ENCODE assay signal across 20 cellular contexts in genomic region chr9:36426348-36426747, GRCh38. TPM values are rescaled to one million over a fixed set of nuclear protein-coding genes. Genes with fewer than 3 reads are reported as not detected.
DNase-seq lines count a peak whose midpoint lies in the region; ATAC-seq and TF ChIP-seq lines count a peak whose summit lies in the region.
"Had no signal": no experiment of that assay in that cellular context is flagged by ENCODE, and none has a peak within 500 bp of the region (broad histone marks: within the 10 kb centered on the region; RNA-seq: fewer than 3 reads in every experiment).

No MANE protein-coding gene starts in this region.

- H3K9ac ChIP-seq in trophoblast cell (ENCODE audit: low read length), result no peak overlapping the region
- H3K9ac ChIP-seq: GM23248 had no signal

- H2AFZ ChIP-seq in trophoblast cell (ENCODE audit: insufficient read depth, low read length, poor library complexity), result no peak overlapping the region
- H2AFZ ChIP-seq: GM23248 had no signal

- intact Hi-C loops in CD4-positive, alpha-beta T cell (cut with DNase I, micrococcal nuclease), result no loop called here

- H3K4me3 ChIP-seq in trophoblast cell (ENCODE audit: low read depth, low read length), result no peak overlapping the region
- H3K4me3 ChIP-seq: GM12878, GM23248 had no signal

- H3K23ac ChIP-seq in trophoblast cell (ENCODE audit: low read length), result no peak overlapping the region

- H4K8ac ChIP-seq in trophoblast cell (ENCODE audit: low read depth, low read length), result no peak overlapping the region

- H3K14ac ChIP-seq in trophoblast cell (ENCODE audit: low read length), result no peak overlapping the region

- no peak overlapping the region for H2BK12ac ChIP-seq in trophoblast cell (ENCODE audit: low read length)

- H3K27ac ChIP-seq in CD4-positive, alpha-beta T cell (ENCODE audit: low read depth, low read length), result no peak overlapping the region
- no peak overlapping the region for H3K27ac ChIP-seq in trophoblast cell (ENCODE audit: low read depth, low read length)
- H3K27ac ChIP-seq: C4-2B, GM23248, HL-60 had no signal

- no peak for ATAC-seq in activated T-cell treated with anti-CD3 and anti-CD28 coated beads, Interleukin-2, amount 50 U/mL, for 72 hours (replicated peaks in 1 of 2)
- no peak for ATAC-seq in CD4-positive, alpha-beta T cell (ENCODE audit: poor library complexity)
- ATAC-seq in T-helper 17 cell, result no peak
- no peak for ATAC-seq in HG02870 (IDR thresholded peaks at IDR 0.05; ENCODE audit: unreplicated experiment)
- ATAC-seq in HG02885 (IDR thresholded peaks at IDR 0.05; ENCODE audit: poor library complexity, unreplicated experiment), result no peak
- ATAC-seq: CD8-positive, alpha-beta T cell; GM12878 had no signal

- DNase-seq in activated T-cell treated with anti-CD3 and anti-CD28 coated beads, Interleukin-2, amount 50 U/mL, for 72 hours, result no peak
- no peak for DNase-seq in activated T-cell treated with anti-CD3 and anti-CD28 coated beads, Interleukin-2, amount 50 U/mL, for 1 hour
- DNase-seq in CD4-positive, alpha-beta T cell, result no peak
- no peak for DNase-seq in T-helper 17 cell
- peak; percentile 5 to 10 for DNase-seq in trophoblast cell
- DNase-seq: AML-193; CD8-positive, alpha-beta T cell; COR-L47; DMS 273 treated with DMSO at 0.1 percent for 48 hours; DMS53; DND-41; EL; GM23248; HCEC 1CT had no signal

- H3K36me3 Mint-ChIP-seq in activated T-cell treated with anti-CD3 and anti-CD28 coated beads, Interleukin-2, amount 50 U/mL, for 72 hours (ENCODE audit: insufficient read depth in 2 of 2), result no peaks in the 10 kb centered on the region
- peaks cover 57% of the 10 kb centered on the region for H3K36me3 Mint-ChIP-seq in CD4-positive, alpha-beta T cell (ENCODE audit: low read depth)
- H3K36me3 Mint-ChIP-seq in T-helper 17 cell (ENCODE audit: low read depth), result no peaks in the 10 kb centered on the region

- H3K79me1 ChIP-seq in trophoblast cell (ENCODE audit: low read length), result peaks cover 10% of the 10 kb centered on the region

- CTCF ChIA-PET in CD4-positive, alpha-beta T cell (lab: Charles Lee), result interaction anchor here (0.6 kb wide), 1 partner anchor 127 kb away, joined by 3 read pairs; no protein-coding TSS in a partner anchor

- H3K18ac ChIP-seq in trophoblast cell (ENCODE audit: low read length), result no peak overlapping the region

- no peak overlapping the region for H3K4me3 Mint-ChIP-seq in activated T-cell treated with anti-CD3 and anti-CD28 coated beads, Interleukin-2, amount 50 U/mL, for 72 hours
- no peak overlapping the region for H3K4me3 Mint-ChIP-seq in CD4-positive, alpha-beta T cell
- no peak overlapping the region for H3K4me3 Mint-ChIP-seq in T-helper 17 cell
- H3K4me3 Mint-ChIP-seq: CD8-positive, alpha-beta T cell; HFFc6 had no signal

- no peaks in the 10 kb centered on the region for H3K36me3 ChIP-seq in trophoblast cell (ENCODE audit: control insufficient read depth in 1 of 2, insufficient read depth in 2 of 2, low read length in 2 of 2)

- H3K4me1 ChIP-seq in trophoblast cell (ENCODE audit: control insufficient read depth in 1 of 2, insufficient read depth in 2 of 2, low read length in 2 of 2), result peaks cover 3 to 11% of the 10 kb centered on the region in 2 experiments

- H3K4ac ChIP-seq in trophoblast cell (ENCODE audit: low read depth, low read length), result no peak overlapping the region

- no peak for TF ChIP-seq CTCF in CD4-positive, alpha-beta T cell (IDR thresholded peaks at IDR 0.05)

- peaks cover 15% of the 10 kb centered on the region for H3K4me1 Mint-ChIP-seq in activated T-cell treated with anti-CD3 and anti-CD28 coated beads, Interleukin-2, amount 50 U/mL, for 72 hours (ENCODE audit: low read depth)
- H3K4me1 Mint-ChIP-seq in CD4-positive, alpha-beta T cell (ENCODE audit: low read depth), result peaks cover 58% of the 10 kb centered on the region
- H3K4me1 Mint-ChIP-seq in T-helper 17 cell, result peaks cover 29% of the 10 kb centered on the region

- H3K9me3 ChIP-seq in CD4-positive, alpha-beta T cell (ENCODE audit: control insufficient read depth, low read length), result no peaks in the 10 kb centered on the region
- H3K9me3 ChIP-seq in T-helper 17 cell (ENCODE audit: control insufficient read depth, low read length, poor library complexity, severe bottlenecking), result no peaks in the 10 kb centered on the region
- no peaks in the 10 kb centered on the region for H3K9me3 ChIP-seq in trophoblast cell (ENCODE audit: insufficient read depth, low read depth, low read length)

- no peak overlapping the region for H3K4me2 ChIP-seq in trophoblast cell (ENCODE audit: low read length)

- H3K27me3 ChIP-seq in CD4-positive, alpha-beta T cell (ENCODE audit: control insufficient read depth, insufficient read depth, low read length), result no peaks in the 10 kb centered on the region
- H3K27me3 ChIP-seq in trophoblast cell (ENCODE audit: insufficient read depth, low read length), result no peaks in the 10 kb centered on the region

- H4K91ac ChIP-seq in trophoblast cell (ENCODE audit: low read depth, low read length), result no peak overlapping the region

- H3K27me3 Mint-ChIP-seq in activated T-cell treated with anti-CD3 and anti-CD28 coated beads, Interleukin-2, amount 50 U/mL, for 72 hours (ENCODE audit: low read depth), result no peaks in the 10 kb centered on the region
- H3K27me3 Mint-ChIP-seq in CD4-positive, alpha-beta T cell, result no peaks in the 10 kb centered on the region
- H3K27me3 Mint-ChIP-seq in T-helper 17 cell, result no peaks in the 10 kb centered on the region

- POLR2A ChIA-PET in CD4-positive, alpha-beta T cell (lab: Charles Lee), result no interaction called here

- peak overlapping the region; percentile 57 for H3K27ac Mint-ChIP-seq in activated T-cell treated with anti-CD3 and anti-CD28 coated beads, Interleukin-2, amount 50 U/mL, for 72 hours
- H3K27ac Mint-ChIP-seq in CD4-positive, alpha-beta T cell, result peak overlapping the region; percentile 37
- peak overlapping the region; percentile 6 for H3K27ac Mint-ChIP-seq in T-helper 17 cell
- H3K27ac Mint-ChIP-seq: CD8-positive, alpha-beta T cell had no signal

- H2BK120ac ChIP-seq in trophoblast cell (ENCODE audit: insufficient read depth, low read length, poor library complexity), result no peak overlapping the region

- H3K9me3 Mint-ChIP-seq in activated T-cell treated with anti-CD3 and anti-CD28 coated beads, Interleukin-2, amount 50 U/mL, for 72 hours, result no peaks in the 10 kb centered on the region
- no peaks in the 10 kb centered on the region for H3K9me3 Mint-ChIP-seq in CD4-positive, alpha-beta T cell
- H3K9me3 Mint-ChIP-seq: CD8-positive, alpha-beta T cell; HFFc6 had no signal

- H3K79me2 ChIP-seq in trophoblast cell (ENCODE audit: control insufficient read depth, insufficient read depth, low read length, poor library complexity), result peaks cover 5% of the 10 kb centered on the region

- no peak overlapping the region for H2AK5ac ChIP-seq in trophoblast cell (ENCODE audit: low read length)

- H4K12ac ChIP-seq in trophoblast cell (ENCODE audit: low read depth, low read length), result no peak overlapping the region

- WGBS in trophoblast cell (ENCODE audit: extremely low coverage, insufficient coverage, insufficient read length), result no CpG with 5 or more reads among the region's 5 CpGs

- no peak overlapping the region for H2BK5ac ChIP-seq in trophoblast cell (ENCODE audit: low read depth, low read length, poor library complexity)

RNA-seq across cellular contexts. Expression of gene RNF38, which starts 26.3 kb away (rescaled TPM):
- total RNA-seq in activated T-cell treated with anti-CD3 and anti-CD28 coated beads, Interleukin-2, amount 50 U/mL, for 72 hours, result 10 to 100 TPM; 33.5 to 35.2 TPM
- 100 to 1,000 TPM in 1 of 2 experiments, 10 to 100 TPM in 1; 88.1 to 104 TPM for total RNA-seq in CD4-positive, alpha-beta T cell
- 10 to 100 TPM; 87.3 to 94.4 TPM for total RNA-seq in T-helper 17 cell
- polyA plus RNA-seq in trophoblast cell (2013), result 61.8 and 63.0 TPM in 2 replicates

Comparison
In these comparisons a context has a peak if more than half of its experiments do, and no peak if none do; other contexts are left out.
1. DNase-seq: peak in trophoblast cell (2 of 2); none in activated T-cell treated with anti-CD3 and anti-CD28 coated beads, Interleukin-2, amount 50 U/mL, for 72 hours (0 of 2), activated T-cell treated with anti-CD3 and anti-CD28 coated beads, Interleukin-2, amount 50 U/mL, for 1 hour (single experiment), CD4-positive, alpha-beta T cell (0 of 10) and T-helper 17 cell (0 of 3).
2. H3K27ac Mint-ChIP-seq: peak in every context shown above with its lines; median percentile 57 in activated T-cell treated with anti-CD3 and anti-CD28 coated beads, Interleukin-2, amount 50 U/mL, for 72 hours; 37 in CD4-positive, alpha-beta T cell; 6 in T-helper 17 cell.